1 cellular context compared by ENCODE assay signal in the genomic region with DNA sequence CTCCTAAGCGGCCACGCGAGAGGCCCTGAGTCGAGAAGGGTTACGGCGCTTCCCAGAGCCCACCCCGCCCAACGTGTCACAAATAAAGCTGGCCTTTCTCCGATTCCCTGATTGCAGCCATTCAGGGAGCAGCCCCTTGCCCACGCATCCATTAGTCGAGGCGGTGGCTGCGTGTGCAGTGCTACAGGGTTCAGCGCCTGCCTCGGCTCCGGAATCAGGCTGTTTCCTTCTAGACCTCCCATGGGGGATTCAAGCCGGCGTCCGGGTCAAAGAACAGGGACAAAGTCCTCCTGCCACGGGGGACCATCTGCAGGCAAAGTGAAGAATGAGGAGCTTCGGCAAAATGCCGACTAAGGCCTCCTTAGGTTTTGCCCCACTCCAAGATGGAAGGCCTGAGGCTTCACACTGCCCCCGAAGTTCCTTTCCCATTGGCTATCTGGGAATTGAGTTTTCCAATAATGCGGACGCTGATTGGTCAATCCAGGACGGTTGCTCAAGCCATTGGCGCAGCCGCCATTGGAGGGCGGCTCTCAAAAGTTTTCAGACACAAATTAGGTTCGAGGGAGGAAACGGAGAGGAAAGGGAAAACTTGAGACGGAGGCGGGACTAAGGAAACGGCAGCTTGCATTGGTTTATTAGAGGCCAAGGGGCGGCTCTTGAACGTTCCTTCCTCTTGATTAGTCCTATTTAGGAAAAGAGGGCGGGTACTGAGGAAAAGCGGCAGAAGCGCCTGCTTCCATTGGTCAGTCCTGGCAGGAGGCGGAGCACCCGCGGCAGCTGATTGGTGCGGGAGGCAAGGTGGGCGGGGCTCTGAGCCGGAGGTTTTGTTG.
TF ChIP-seq lines count a peak whose summit lies in the region.

No MANE protein-coding gene starts in this region.

TF ChIP-seq in HepG2, 621 proteins besides CTCF, POLR2A, EP300 and RAD21 (continued from another document and continues in another):
- TF ChIP-seq, protein P1, sequence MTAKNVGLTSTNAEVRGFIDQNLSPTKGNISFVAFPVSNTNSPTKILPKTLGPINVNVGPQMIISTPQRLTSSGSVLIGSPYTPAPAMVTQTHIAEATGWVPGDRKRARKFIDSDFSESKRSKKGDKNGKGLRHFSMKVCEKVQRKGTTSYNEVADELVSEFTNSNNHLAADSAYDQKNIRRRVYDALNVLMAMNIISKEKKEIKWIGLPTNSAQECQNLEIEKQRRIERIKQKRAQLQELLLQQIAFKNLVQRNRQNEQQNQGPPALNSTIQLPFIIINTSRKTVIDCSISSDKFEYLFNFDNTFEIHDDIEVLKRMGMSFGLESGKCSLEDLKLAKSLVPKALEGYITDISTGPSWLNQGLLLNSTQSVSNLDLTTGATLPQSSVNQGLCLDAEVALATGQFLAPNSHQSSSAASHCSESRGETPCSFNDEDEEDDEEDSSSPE (CRISPR knock-in tag; IDR thresholded peaks at IDR 0.05), result peak; percentile 83
- TF ChIP-seq CBX2 (IDR thresholded peaks at IDR 0.05; ENCODE audit: low read depth, low read length), result no peak
- no peak for TF ChIP-seq CBX2 (CRISPR knock-in tag; IDR thresholded peaks at IDR 0.05; ENCODE audit: low read depth)
- no peak for TF ChIP-seq ZNF83 (CRISPR knock-in tag; IDR thresholded peaks at IDR 0.05; ENCODE audit: borderline replicate concordance)
- TF ChIP-seq TARDBP (CRISPR knock-in tag; IDR thresholded peaks at IDR 0.05), result no peak
- no peak for TF ChIP-seq TSC22D2 (CRISPR knock-in tag; IDR thresholded peaks at IDR 0.05; ENCODE audit: borderline replicate concordance)
- TF ChIP-seq, protein P2, sequence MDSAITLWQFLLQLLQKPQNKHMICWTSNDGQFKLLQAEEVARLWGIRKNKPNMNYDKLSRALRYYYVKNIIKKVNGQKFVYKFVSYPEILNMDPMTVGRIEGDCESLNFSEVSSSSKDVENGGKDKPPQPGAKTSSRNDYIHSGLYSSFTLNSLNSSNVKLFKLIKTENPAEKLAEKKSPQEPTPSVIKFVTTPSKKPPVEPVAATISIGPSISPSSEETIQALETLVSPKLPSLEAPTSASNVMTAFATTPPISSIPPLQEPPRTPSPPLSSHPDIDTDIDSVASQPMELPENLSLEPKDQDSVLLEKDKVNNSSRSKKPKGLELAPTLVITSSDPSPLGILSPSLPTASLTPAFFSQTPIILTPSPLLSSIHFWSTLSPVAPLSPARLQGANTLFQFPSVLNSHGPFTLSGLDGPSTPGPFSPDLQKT (CRISPR knock-in tag; IDR thresholded peaks at IDR 0.05; ENCODE audit: borderline replicate concordance), result no peak
- no peak for TF ChIP-seq STAT5B (CRISPR knock-in tag; IDR thresholded peaks at IDR 0.05)
- no peak for TF ChIP-seq ZNF460 (CRISPR knock-in tag; IDR thresholded peaks at IDR 0.05; ENCODE audit: borderline replicate concordance)
- peak; percentile 98 for TF ChIP-seq SRF (IDR thresholded peaks at IDR 0.05; ENCODE audit: low read depth, low read length)
- TF ChIP-seq, protein P3, sequence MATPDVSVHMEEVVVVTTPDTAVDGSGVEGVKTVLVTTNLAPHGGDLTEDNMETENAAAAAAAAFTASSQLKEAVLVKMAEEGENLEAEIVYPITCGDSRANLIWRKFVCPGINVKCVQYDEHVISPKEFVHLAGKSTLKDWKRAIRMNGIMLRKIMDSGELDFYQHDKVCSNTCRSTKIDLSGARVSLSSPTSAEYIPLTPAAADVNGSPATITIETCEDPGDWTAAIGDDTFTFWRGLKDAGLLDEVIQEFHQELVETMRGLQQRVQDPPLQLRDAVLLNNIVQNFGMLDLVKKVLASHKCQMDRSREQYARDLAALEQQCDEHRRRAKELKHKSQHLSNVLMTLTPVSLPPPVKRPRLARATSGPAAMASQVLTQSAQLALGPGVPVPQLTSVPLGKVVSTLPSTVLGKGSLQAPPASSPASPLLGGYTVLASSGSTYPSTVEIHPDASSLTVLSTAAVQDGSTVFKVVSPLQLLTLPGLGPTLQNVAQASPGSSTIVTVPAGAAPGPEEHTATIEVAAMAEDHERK (CRISPR knock-in tag; IDR thresholded peaks at IDR 0.05; ENCODE audit: low read depth), result peak; percentile 64
- TF ChIP-seq BORCS8-MEF2B (CRISPR knock-in tag; IDR thresholded peaks at IDR 0.05), result no peak
- TF ChIP-seq KLF15 (CRISPR knock-in tag; IDR thresholded peaks at IDR 0.05; ENCODE audit: borderline replicate concordance), result peak; percentile 84; the same call in 1 of the 2 replicates
- no peak for TF ChIP-seq ZNF660 (CRISPR knock-in tag; IDR thresholded peaks at IDR 0.05; ENCODE audit: borderline replicate concordance, low read depth)
- TF ChIP-seq, protein P4, sequence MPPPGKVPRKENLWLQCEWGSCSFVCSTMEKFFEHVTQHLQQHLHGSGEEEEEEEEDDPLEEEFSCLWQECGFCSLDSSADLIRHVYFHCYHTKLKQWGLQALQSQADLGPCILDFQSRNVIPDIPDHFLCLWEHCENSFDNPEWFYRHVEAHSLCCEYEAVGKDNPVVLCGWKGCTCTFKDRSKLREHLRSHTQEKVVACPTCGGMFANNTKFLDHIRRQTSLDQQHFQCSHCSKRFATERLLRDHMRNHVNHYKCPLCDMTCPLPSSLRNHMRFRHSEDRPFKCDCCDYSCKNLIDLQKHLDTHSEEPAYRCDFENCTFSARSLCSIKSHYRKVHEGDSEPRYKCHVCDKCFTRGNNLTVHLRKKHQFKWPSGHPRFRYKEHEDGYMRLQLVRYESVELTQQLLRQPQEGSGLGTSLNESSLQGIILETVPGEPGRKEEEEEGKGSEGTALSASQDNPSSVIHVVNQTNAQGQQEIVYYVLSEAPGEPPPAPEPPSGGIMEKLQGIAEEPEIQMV (CRISPR knock-in tag; IDR thresholded peaks at IDR 0.05; ENCODE audit: low read depth), result no peak
- no peak for TF ChIP-seq ZNF383 (CRISPR knock-in tag; IDR thresholded peaks at IDR 0.05; ENCODE audit: borderline replicate concordance)
- TF ChIP-seq, protein P5, sequence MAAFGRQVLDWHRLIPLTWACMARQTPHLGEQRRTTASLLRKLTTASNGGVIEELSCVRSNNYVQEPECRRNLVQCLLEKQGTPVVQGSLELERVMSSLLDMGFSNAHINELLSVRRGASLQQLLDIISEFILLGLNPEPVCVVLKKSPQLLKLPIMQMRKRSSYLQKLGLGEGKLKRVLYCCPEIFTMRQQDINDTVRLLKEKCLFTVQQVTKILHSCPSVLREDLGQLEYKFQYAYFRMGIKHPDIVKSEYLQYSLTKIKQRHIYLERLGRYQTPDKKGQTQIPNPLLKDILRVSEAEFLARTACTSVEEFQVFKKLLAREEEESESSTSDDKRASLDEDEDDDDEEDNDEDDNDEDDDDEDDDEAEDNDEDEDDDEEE (CRISPR knock-in tag; IDR thresholded peaks at IDR 0.05), result no peak
- peak; percentile 90; the same call in 1 of the 2 replicates for TF ChIP-seq ZNF547 (CRISPR knock-in tag; IDR thresholded peaks at IDR 0.05)
- no peak; the same call in 1 of the 2 replicates for TF ChIP-seq ZZZ3 (CRISPR knock-in tag; IDR thresholded peaks at IDR 0.05; ENCODE audit: borderline replicate concordance)
- no peak; the same call in none of the 2 replicates for TF ChIP-seq ZNF350 (CRISPR knock-in tag; IDR thresholded peaks at IDR 0.05; ENCODE audit: borderline replicate concordance, low read depth)
- TF ChIP-seq, protein P6, sequence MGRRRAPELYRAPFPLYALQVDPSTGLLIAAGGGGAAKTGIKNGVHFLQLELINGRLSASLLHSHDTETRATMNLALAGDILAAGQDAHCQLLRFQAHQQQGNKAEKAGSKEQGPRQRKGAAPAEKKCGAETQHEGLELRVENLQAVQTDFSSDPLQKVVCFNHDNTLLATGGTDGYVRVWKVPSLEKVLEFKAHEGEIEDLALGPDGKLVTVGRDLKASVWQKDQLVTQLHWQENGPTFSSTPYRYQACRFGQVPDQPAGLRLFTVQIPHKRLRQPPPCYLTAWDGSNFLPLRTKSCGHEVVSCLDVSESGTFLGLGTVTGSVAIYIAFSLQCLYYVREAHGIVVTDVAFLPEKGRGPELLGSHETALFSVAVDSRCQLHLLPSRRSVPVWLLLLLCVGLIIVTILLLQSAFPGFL (CRISPR knock-in tag; IDR thresholded peaks at IDR 0.05), result no peak
- TF ChIP-seq ZNF558 (CRISPR knock-in tag; IDR thresholded peaks at IDR 0.05; ENCODE audit: borderline replicate concordance), result no peak; the same call in 1 of the 2 replicates
- TF ChIP-seq KLF11 (CRISPR knock-in tag; IDR thresholded peaks at IDR 0.05), result no peak
- TF ChIP-seq KLF9 (CRISPR knock-in tag; IDR thresholded peaks at IDR 0.05; ENCODE audit: low read depth), result 0 out of 2 replicates have a peak, but pooled peaks have one; percentile 46
- TF ChIP-seq KMT2B (CRISPR knock-in tag; IDR thresholded peaks at IDR 0.05), result no peak; the same call in 1 of the 2 replicates
- TF ChIP-seq, protein P7, sequence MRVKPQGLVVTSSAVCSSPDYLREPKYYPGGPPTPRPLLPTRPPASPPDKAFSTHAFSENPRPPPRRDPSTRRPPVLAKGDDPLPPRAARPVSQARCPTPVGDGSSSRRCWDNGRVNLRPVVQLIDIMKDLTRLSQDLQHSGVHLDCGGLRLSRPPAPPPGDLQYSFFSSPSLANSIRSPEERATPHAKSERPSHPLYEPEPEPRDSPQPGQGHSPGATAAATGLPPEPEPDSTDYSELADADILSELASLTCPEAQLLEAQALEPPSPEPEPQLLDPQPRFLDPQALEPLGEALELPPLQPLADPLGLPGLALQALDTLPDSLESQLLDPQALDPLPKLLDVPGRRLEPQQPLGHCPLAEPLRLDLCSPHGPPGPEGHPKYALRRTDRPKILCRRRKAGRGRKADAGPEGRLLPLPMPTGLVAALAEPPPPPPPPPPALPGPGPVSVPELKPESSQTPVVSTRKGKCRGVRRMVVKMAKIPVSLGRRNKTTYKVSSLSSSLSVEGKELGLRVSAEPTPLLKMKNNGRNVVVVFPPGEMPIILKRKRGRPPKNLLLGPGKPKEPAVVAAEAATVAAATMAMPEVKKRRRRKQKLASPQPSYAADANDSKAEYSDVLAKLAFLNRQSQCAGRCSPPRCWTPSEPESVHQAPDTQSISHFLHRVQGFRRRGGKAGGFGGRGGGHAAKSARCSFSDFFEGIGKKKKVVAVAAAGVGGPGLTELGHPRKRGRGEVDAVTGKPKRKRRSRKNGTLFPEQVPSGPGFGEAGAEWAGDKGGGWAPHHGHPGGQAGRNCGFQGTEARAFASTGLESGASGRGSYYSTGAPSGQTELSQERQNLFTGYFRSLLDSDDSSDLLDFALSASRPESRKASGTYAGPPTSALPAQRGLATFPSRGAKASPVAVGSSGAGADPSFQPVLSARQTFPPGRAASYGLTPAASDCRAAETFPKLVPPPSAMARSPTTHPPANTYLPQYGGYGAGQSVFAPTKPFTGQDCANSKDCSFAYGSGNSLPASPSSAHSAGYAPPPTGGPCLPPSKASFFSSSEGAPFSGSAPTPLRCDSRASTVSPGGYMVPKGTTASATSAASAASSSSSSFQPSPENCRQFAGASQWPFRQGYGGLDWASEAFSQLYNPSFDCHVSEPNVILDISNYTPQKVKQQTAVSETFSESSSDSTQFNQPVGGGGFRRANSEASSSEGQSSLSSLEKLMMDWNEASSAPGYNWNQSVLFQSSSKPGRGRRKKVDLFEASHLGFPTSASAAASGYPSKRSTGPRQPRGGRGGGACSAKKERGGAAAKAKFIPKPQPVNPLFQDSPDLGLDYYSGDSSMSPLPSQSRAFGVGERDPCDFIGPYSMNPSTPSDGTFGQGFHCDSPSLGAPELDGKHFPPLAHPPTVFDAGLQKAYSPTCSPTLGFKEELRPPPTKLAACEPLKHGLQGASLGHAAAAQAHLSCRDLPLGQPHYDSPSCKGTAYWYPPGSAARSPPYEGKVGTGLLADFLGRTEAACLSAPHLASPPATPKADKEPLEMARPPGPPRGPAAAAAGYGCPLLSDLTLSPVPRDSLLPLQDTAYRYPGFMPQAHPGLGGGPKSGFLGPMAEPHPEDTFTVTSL (CRISPR knock-in tag; IDR thresholded peaks at IDR 0.05; ENCODE audit: borderline replicate concordance), result peak; percentile 54; the same call in 1 of the 2 replicates
- no peak for TF ChIP-seq ZFP37 (CRISPR knock-in tag; IDR thresholded peaks at IDR 0.05; ENCODE audit: borderline replicate concordance)
- TF ChIP-seq, protein P8, sequence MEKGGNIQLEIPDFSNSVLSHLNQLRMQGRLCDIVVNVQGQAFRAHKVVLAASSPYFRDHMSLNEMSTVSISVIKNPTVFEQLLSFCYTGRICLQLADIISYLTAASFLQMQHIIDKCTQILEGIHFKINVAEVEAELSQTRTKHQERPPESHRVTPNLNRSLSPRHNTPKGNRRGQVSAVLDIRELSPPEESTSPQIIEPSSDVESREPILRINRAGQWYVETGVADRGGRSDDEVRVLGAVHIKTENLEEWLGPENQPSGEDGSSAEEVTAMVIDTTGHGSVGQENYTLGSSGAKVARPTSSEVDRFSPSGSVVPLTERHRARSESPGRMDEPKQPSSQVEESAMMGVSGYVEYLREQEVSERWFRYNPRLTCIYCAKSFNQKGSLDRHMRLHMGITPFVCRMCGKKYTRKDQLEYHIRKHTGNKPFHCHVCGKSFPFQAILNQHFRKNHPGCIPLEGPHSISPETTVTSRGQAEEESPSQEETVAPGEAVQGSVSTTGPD (CRISPR knock-in tag; IDR thresholded peaks at IDR 0.05), result no peak
- peak; percentile 58; the same call in 1 of the 2 replicates for TF ChIP-seq DNMT3B (CRISPR knock-in tag; conservative IDR thresholded peaks at IDR 0.05)
- TF ChIP-seq ZNF670 (CRISPR knock-in tag; IDR thresholded peaks at IDR 0.05; ENCODE audit: borderline replicate concordance), result 0 out of 2 replicates have a peak, but pooled peaks have one; percentile 85
- no peak for TF ChIP-seq FOXM1 (CRISPR knock-in tag; IDR thresholded peaks at IDR 0.05)
- TF ChIP-seq, protein P9, sequence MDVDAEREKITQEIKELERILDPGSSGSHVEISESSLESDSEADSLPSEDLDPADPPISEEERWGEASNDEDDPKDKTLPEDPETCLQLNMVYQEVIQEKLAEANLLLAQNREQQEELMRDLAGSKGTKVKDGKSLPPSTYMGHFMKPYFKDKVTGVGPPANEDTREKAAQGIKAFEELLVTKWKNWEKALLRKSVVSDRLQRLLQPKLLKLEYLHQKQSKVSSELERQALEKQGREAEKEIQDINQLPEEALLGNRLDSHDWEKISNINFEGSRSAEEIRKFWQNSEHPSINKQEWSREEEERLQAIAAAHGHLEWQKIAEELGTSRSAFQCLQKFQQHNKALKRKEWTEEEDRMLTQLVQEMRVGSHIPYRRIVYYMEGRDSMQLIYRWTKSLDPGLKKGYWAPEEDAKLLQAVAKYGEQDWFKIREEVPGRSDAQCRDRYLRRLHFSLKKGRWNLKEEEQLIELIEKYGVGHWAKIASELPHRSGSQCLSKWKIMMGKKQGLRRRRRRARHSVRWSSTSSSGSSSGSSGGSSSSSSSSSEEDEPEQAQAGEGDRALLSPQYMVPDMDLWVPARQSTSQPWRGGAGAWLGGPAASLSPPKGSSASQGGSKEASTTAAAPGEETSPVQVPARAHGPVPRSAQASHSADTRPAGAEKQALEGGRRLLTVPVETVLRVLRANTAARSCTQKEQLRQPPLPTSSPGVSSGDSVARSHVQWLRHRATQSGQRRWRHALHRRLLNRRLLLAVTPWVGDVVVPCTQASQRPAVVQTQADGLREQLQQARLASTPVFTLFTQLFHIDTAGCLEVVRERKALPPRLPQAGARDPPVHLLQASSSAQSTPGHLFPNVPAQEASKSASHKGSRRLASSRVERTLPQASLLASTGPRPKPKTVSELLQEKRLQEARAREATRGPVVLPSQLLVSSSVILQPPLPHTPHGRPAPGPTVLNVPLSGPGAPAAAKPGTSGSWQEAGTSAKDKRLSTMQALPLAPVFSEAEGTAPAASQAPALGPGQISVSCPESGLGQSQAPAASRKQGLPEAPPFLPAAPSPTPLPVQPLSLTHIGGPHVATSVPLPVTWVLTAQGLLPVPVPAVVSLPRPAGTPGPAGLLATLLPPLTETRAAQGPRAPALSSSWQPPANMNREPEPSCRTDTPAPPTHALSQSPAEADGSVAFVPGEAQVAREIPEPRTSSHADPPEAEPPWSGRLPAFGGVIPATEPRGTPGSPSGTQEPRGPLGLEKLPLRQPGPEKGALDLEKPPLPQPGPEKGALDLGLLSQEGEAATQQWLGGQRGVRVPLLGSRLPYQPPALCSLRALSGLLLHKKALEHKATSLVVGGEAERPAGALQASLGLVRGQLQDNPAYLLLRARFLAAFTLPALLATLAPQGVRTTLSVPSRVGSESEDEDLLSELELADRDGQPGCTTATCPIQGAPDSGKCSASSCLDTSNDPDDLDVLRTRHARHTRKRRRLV (CRISPR knock-in tag; IDR thresholded peaks at IDR 0.05), result no peak
- TF ChIP-seq SMARCC2 (IDR thresholded peaks at IDR 0.05), result no peak
- no peak for TF ChIP-seq SNRNP70 (IDR thresholded peaks at IDR 0.05; ENCODE audit: low read depth, low read length)
- TF ChIP-seq MTF1 (CRISPR knock-in tag; IDR thresholded peaks at IDR 0.05), result no peak; the same call in 1 of the 2 replicates
